Comparison of ENCODE assay signal across 10 cellular contexts in genomic region chr7:40199076-40199802, GRCh38.
DNase-seq lines count a peak whose midpoint lies in the region; ATAC-seq, FAIRE-seq and TF ChIP-seq lines count a peak whose summit lies in the region.
"Had no signal": no experiment of that assay in that cellular context is flagged by ENCODE, and none has a peak within 500 bp of the region (broad histone marks: within the 10 kb centered on the region; RNA-seq: fewer than 3 reads in every experiment).

No MANE protein-coding gene starts in this region.

- FAIRE-seq in bronchial epithelial cell (lab: Jason Lieb, UNC): no peak
- FAIRE-seq: colon, pancreas had no signal

- no peaks in the 10 kb centered on the region for H3K4me1 ChIP-seq in DOHH2 (ENCODE audit: control insufficient read depth, low read length)
- H3K4me1 ChIP-seq: pancreas had no signal

- H4K20me1 ChIP-seq in DOHH2 (ENCODE audit: control insufficient read depth, insufficient read depth, low read depth, low read length): no peaks in the 10 kb centered on the region

- no peaks in the 10 kb centered on the region for H3K27me3 Mint-ChIP-seq in activated T-helper 17 cell treated with anti-CD3 and anti-CD28 coated beads, Interleukin-2, amount 50 U/mL, for 72 hours

- no peaks in the 10 kb centered on the region for H3K4me1 Mint-ChIP-seq in activated T-helper 17 cell treated with anti-CD3 and anti-CD28 coated beads, Interleukin-2, amount 50 U/mL, for 72 hours

- H3K4me3 Mint-ChIP-seq in activated T-helper 17 cell treated with anti-CD3 and anti-CD28 coated beads, Interleukin-2, amount 50 U/mL, for 72 hours: no peak overlapping the region

- H3K79me2 ChIP-seq in DOHH2 (ENCODE audit: control insufficient read depth, low read length): no peaks in the 10 kb centered on the region

- no peak overlapping the region for H3K4me2 ChIP-seq in DOHH2 (ENCODE audit: low read length)

- H3K9me2 ChIP-seq in DOHH2 (replicated peaks; ENCODE audit: control insufficient read depth, low read length): no peaks in the 10 kb centered on the region

- H3K36me3 ChIP-seq in DOHH2 (ENCODE audit: control insufficient read depth, low read length) (no peaks in the 10 kb centered on the region), bronchial epithelial cell (ENCODE audit: control insufficient read depth, insufficient read depth, low read length) (no peaks in the 10 kb centered on the region)
- H3K36me3 ChIP-seq: pancreas had no signal

- H3K27me3 ChIP-seq in DOHH2 (ENCODE audit: control insufficient read depth, low read length) (peaks cover 7% of the 10 kb centered on the region; the same call in 1 of the 2 replicates), bronchial epithelial cell (ENCODE audit: control insufficient read depth, insufficient read depth, low read length) (no peaks in the 10 kb centered on the region)
- H3K27me3 ChIP-seq: pancreas had no signal

- no peak overlapping the region for H3K27ac Mint-ChIP-seq in activated T-helper 17 cell treated with anti-CD3 and anti-CD28 coated beads, Interleukin-2, amount 50 U/mL, for 72 hours

- H3K36me3 Mint-ChIP-seq in activated T-helper 17 cell treated with anti-CD3 and anti-CD28 coated beads, Interleukin-2, amount 50 U/mL, for 72 hours (ENCODE audit: low read depth): no peaks in the 10 kb centered on the region

- no peaks in the 10 kb centered on the region for H3K9me3 ChIP-seq in DOHH2 (ENCODE audit: control insufficient read depth, insufficient read depth, low read length)
- H3K9me3 ChIP-seq: pancreas had no signal

- no peak for ATAC-seq in HG02885 (IDR thresholded peaks at IDR 0.05; ENCODE audit: poor library complexity, unreplicated experiment)
- no peak for ATAC-seq in activated T-helper 17 cell treated with anti-CD3 and anti-CD28 coated beads, Interleukin-2, amount 50 U/mL, for 72 hours (replicated peaks)

- H3K27ac ChIP-seq in DOHH2 (ENCODE audit: low read depth, low read length): no peak overlapping the region
- H3K27ac ChIP-seq: pancreas had no signal

- H3K9me3 Mint-ChIP-seq in activated T-helper 17 cell treated with anti-CD3 and anti-CD28 coated beads, Interleukin-2, amount 50 U/mL, for 72 hours: no peaks in the 10 kb centered on the region

- TF ChIP-seq CTCF in DOHH2 (IDR thresholded peaks at IDR 0.05; ENCODE audit: low read depth, low read length, poor library complexity, severe bottlenecking) (peak; percentile 66), LNCAP (IDR thresholded peaks at IDR 0.05) (peak; percentile 46), bronchial epithelial cell (IDR thresholded peaks at IDR 0.05; ENCODE audit: insufficient read depth, low read length, severe bottlenecking) (peak; percentile 25)

- peak; percentile 37 for DNase-seq in bronchial epithelial cell (ENCODE audit: low read depth)
- DNase-seq in myocyte (ENCODE audit: low read depth): peak; percentile 77
- no peak for DNase-seq in anterior cingulate cortex (lab: John Stamatoyannopoulos, UW)
- no peak for DNase-seq in germinal center (ENCODE audit: low spot score)
- DNase-seq: pancreas had no signal

- H3K4me3 ChIP-seq in DOHH2 (ENCODE audit: low read length): no peak overlapping the region
- H3K4me3 ChIP-seq in bronchial epithelial cell (ENCODE audit: low read depth, low read length): no peak overlapping the region
- H3K4me3 ChIP-seq: pancreas had no signal

- H3F3A ChIP-seq in DOHH2 (ENCODE audit: control insufficient read depth, insufficient read depth): no peaks in the 10 kb centered on the region

Comparison
In these comparisons a context has a peak if more than half of its experiments do, and no peak if none do; other contexts are left out.
1. DNase-seq: peak in bronchial epithelial cell (single experiment) and myocyte (single experiment); none in anterior cingulate cortex (0 of 58) and germinal center (single experiment).
2. Peak in every context shown above with its lines, with median percentiles within 50 percentile points of each other: CTCF ChIP-seq.